ENCODE assay signal across 17 cellular contexts in genomic region chr7:20362574-20363253, GRCh38. TPM values are rescaled to one million over a fixed set of nuclear protein-coding genes. Genes with fewer than 3 reads are reported as not detected.
DNase-seq lines count a peak whose midpoint lies in the region; ATAC-seq, FAIRE-seq and TF ChIP-seq lines count a peak whose summit lies in the region.
"Had no signal": no experiment of that assay in that cellular context is flagged by ENCODE, and none has a peak within 500 bp of the region (broad histone marks: within the 10 kb centered on the region; RNA-seq: fewer than 3 reads in every experiment).

No MANE protein-coding gene starts in this region.

- ATAC-seq in HG02623 (IDR thresholded peaks at IDR 0.05; ENCODE audit: unreplicated experiment) = no peak
- ATAC-seq: CD8-positive, alpha-beta T cell; GM12878; K562 had no signal

- no peaks in the 10 kb centered on the region for H3K9me3 Mint-ChIP-seq in Calu3 (ENCODE audit: low read depth, unreplicated experiment)
- H3K9me3 Mint-ChIP-seq in astrocyte (ENCODE audit: unreplicated experiment) = no peaks in the 10 kb centered on the region
- H3K9me3 Mint-ChIP-seq: CD8-positive, alpha-beta T cell had no signal

- no peak for TF ChIP-seq CTCF in Calu3 (IDR thresholded peaks at IDR 0.05; ENCODE audit: unreplicated experiment)
- no peak for TF ChIP-seq CTCF in astrocyte (IDR thresholded peaks at IDR 0.05; ENCODE audit: insufficient read depth, low read depth, low read length)

- H3K4me3 Mint-ChIP-seq in Calu3 (ENCODE audit: low read depth, unreplicated experiment) (no peak overlapping the region), astrocyte (ENCODE audit: unreplicated experiment) (no peak overlapping the region)
- H3K4me3 Mint-ChIP-seq: CD14-positive monocyte; CD8-positive, alpha-beta T cell; HFFc6 had no signal

- no peak for DNase-seq in Calu3
- DNase-seq in GM19239 (ENCODE audit: insufficient read length, low spot score) = no peak
- DNase-seq in astrocyte (ENCODE audit: low read depth) = no peak
- no peak for DNase-seq in NCI-H524 (lab: John Stamatoyannopoulos, UW)
- no peak for DNase-seq in activated CD8-positive, alpha-beta memory T cell treated with anti-CD3 and anti-CD28 coated beads, Interleukin-2, amount 50 U/mL, for 48 hours
- DNase-seq: Caco-2; CD8-positive, alpha-beta T cell; DMS79; HCEC 1CT; HFFc6 had no signal

- H3K27me3 ChIP-seq in astrocyte (ENCODE audit: insufficient read depth, low read length) = no peaks in the 10 kb centered on the region

- peaks cover 10% of the 10 kb centered on the region for H3K79me2 ChIP-seq in astrocyte (ENCODE audit: insufficient read depth, low read length)

- intact Hi-C loops in Calu3 (cut with micrococcal nuclease; ENCODE audit: unreplicated experiment) = no loop called here

- H3K27me3 Mint-ChIP-seq in Calu3 (ENCODE audit: unreplicated experiment) = no peaks in the 10 kb centered on the region
- H3K27me3 Mint-ChIP-seq in astrocyte (ENCODE audit: low read depth, unreplicated experiment) = no peaks in the 10 kb centered on the region

- CTCF ChIA-PET in Calu3 (lab: Charles Lee) = no interaction called here

- H3K27ac ChIP-seq in astrocyte (ENCODE audit: low read depth, low read length) = no peak overlapping the region

- FAIRE-seq in GM19239 (lab: Jason Lieb, UNC) = peak; percentile 37
- peak; percentile 13 for FAIRE-seq in astrocyte (lab: Jason Lieb, UNC)
- FAIRE-seq in islet of Langerhans (lab: Jason Lieb, UNC) = peak; percentile 21
- FAIRE-seq: GM12878, H1, K562 had no signal

- peaks cover 47% of the 10 kb centered on the region for H3K4me1 Mint-ChIP-seq in Calu3 (ENCODE audit: low read depth, unreplicated experiment)
- peaks cover 13% of the 10 kb centered on the region for H3K4me1 Mint-ChIP-seq in astrocyte (ENCODE audit: low read depth, unreplicated experiment)
- H3K4me1 Mint-ChIP-seq: CD14-positive monocyte had no signal

- H3K4me3 ChIP-seq in astrocyte (ENCODE audit: insufficient read depth, low read depth, low read length) = no peak overlapping the region
- H3K4me3 ChIP-seq: GM12878, K562 had no signal

- peaks cover 6% of the 10 kb centered on the region for H3K36me3 ChIP-seq in astrocyte (ENCODE audit: insufficient read depth, low read length)

- H3K27ac Mint-ChIP-seq in Calu3 (ENCODE audit: unreplicated experiment) (peak overlapping the region; percentile 20), astrocyte (ENCODE audit: unreplicated experiment) (no peak overlapping the region)
- H3K27ac Mint-ChIP-seq: CD14-positive monocyte; CD8-positive, alpha-beta T cell; HFFc6 had no signal

- H4K20me1 ChIP-seq in astrocyte (ENCODE audit: insufficient read depth, low read length) = no peaks in the 10 kb centered on the region

- BruUV-seq in Calu3 (replicated peaks; lab: Mats Ljungman, UMichigan) = no TSS peak

- no peak overlapping the region for H2AFZ ChIP-seq in astrocyte (ENCODE audit: low read depth, low read length)

- H3K4me2 ChIP-seq in astrocyte (ENCODE audit: low read length) = no peak overlapping the region

- no peak overlapping the region for H3K9ac ChIP-seq in astrocyte (ENCODE audit: low read length)

- no peaks in the 10 kb centered on the region for H3K9me3 ChIP-seq in astrocyte (ENCODE audit: insufficient read depth, low read depth, low read length)
- H3K9me3 ChIP-seq: Caco-2 had no signal

- H3K36me3 Mint-ChIP-seq in Calu3 (ENCODE audit: insufficient read depth, unreplicated experiment) (peaks cover 66% of the 10 kb centered on the region), astrocyte (ENCODE audit: low read depth, unreplicated experiment) (no peaks in the 10 kb centered on the region)
- H3K36me3 Mint-ChIP-seq: CD14-positive monocyte; CD8-positive, alpha-beta T cell had no signal

- H3K4me1 ChIP-seq in astrocyte (ENCODE audit: insufficient read depth, low read length) = no peaks in the 10 kb centered on the region
- H3K4me1 ChIP-seq: Caco-2 had no signal

RNA-seq across cellular contexts. Expression of gene ITGB8, which starts 32.0 kb away (rescaled TPM):
- 157 and 183 TPM in 2 replicates for total RNA-seq in Calu3 (2022)
- 10.8 and 11.1 TPM in 2 replicates for total RNA-seq in astrocyte
- total RNA-seq: CD8-positive, alpha-beta T cell; G401; HFFc6 had no signal

Comparison
In these comparisons a context has a peak if more than half of its experiments do, and no peak if none do; other contexts are left out.
1. RNA of gene ITGB8, which starts 32.0 kb away (total RNA-seq): 157 to 183 TPM in Calu3; 10.8 to 11.1 TPM in astrocyte; every median in the first group is over 10 times any median in the second.